ENCODE assay signal across 8 cellular contexts in genomic region chr2:160367887-160368286, GRCh38.
A peak's percentile ranks its signal among the peaks of the same experiment; 100 is the strongest.
DNase-seq lines count a peak whose midpoint lies in the region; ATAC-seq and FAIRE-seq lines count a peak whose summit lies in the region.

No MANE protein-coding gene starts in this region.

- CTCF ChIA-PET in CD4-positive, alpha-beta memory T cell (lab: Charles Lee; ENCODE audit: partially characterized antibody): interaction anchor here (1.3 kb wide), 1 partner anchor 13 kb away, joined by 3 read pairs; no protein-coding TSS in a partner anchor
- CTCF ChIA-PET in activated CD8-positive, alpha-beta T cell treated with anti-CD3 and anti-CD28 coated beads, Interleukin-2, amount 10 ng/mL, durations not matched to agents 7 days and 5 days (lab: Charles Lee): no interaction called here

- H3K4me3 Mint-ChIP-seq in CD4-positive, alpha-beta memory T cell: peak overlapping the region in 7 of 8 donors; percentile 23 to 82 (median 54)
- no peak overlapping the region for H3K4me3 Mint-ChIP-seq in activated CD8-positive, alpha-beta T cell treated with anti-CD3 and anti-CD28 coated beads, Interleukin-2, amount 10 ng/mL, durations not matched to agents 7 days and 5 days

- no peak overlapping the region for H3K4me3 ChIP-seq in CD4-positive, alpha-beta memory T cell (ENCODE audit: low read length in 2 of 2)

- ATAC-seq in HG03469 (IDR thresholded peaks at IDR 0.05; ENCODE audit: unreplicated experiment): peak; percentile 78
- ATAC-seq in activated CD8-positive, alpha-beta T cell treated with anti-CD3 and anti-CD28 coated beads, Interleukin-2, amount 10 ng/mL, durations not matched to agents 7 days and 5 days: peak; percentile 75
- no peak for ATAC-seq in HG03095 (IDR thresholded peaks at IDR 0.05; ENCODE audit: unreplicated experiment)

- H3K27ac ChIP-seq in CD4-positive, alpha-beta memory T cell (ENCODE audit: low read depth, low read length): no peak overlapping the region

- no peaks in the 10 kb centered on the region for H3K9me3 Mint-ChIP-seq in CD4-positive, alpha-beta memory T cell
- no peaks in the 10 kb centered on the region for H3K9me3 Mint-ChIP-seq in activated CD8-positive, alpha-beta T cell treated with anti-CD3 and anti-CD28 coated beads, Interleukin-2, amount 10 ng/mL, durations not matched to agents 7 days and 5 days (ENCODE audit: insufficient read depth)

- DNase-seq in CD4-positive, alpha-beta memory T cell: no peak
- peak; percentile 30 for DNase-seq in activated CD8-positive, alpha-beta T cell treated with anti-CD3 and anti-CD28 coated beads, Interleukin-2, amount 10 ng/mL, durations not matched to agents 7 days and 5 days
- peak; percentile 93 for DNase-seq in kidney tubule cell (ENCODE audit: low spot score)
- peak; percentile 72 for DNase-seq in urothelium cell line (ENCODE audit: low spot score)
- DNase-seq in NCI-H146 (lab: John Stamatoyannopoulos, UW): no peak
- no peak for DNase-seq in posterior cingulate gyrus

- peak overlapping the region in 6 of 7 donors; percentile 23 to 89 (median 63) for H3K27ac Mint-ChIP-seq in CD4-positive, alpha-beta memory T cell
- H3K27ac Mint-ChIP-seq in activated CD8-positive, alpha-beta T cell treated with anti-CD3 and anti-CD28 coated beads, Interleukin-2, amount 10 ng/mL, durations not matched to agents 7 days and 5 days: peak overlapping the region; percentile 53

- no peaks in the 10 kb centered on the region for H3K9me3 ChIP-seq in CD4-positive, alpha-beta memory T cell (ENCODE audit: control insufficient read depth in 1 of 2, low read length in 2 of 2)

- POLR2A ChIA-PET in CD4-positive, alpha-beta memory T cell (lab: Charles Lee; ENCODE audit: partially characterized antibody): no interaction called here
- POLR2A ChIA-PET in activated CD8-positive, alpha-beta T cell treated with anti-CD3 and anti-CD28 coated beads, Interleukin-2, amount 10 ng/mL, durations not matched to agents 7 days and 5 days (lab: Charles Lee): no interaction called here

- intact Hi-C loops in CD4-positive, alpha-beta memory T cell (cut with micrococcal nuclease): loop anchor here (2.0 kb wide), 1 partner anchor 15 kb away; no protein-coding TSS in a partner anchor
- intact Hi-C loops in posterior cingulate gyrus (cut with DNase I): no loop called here

- no peaks in the 10 kb centered on the region for H3K27me3 Mint-ChIP-seq in CD4-positive, alpha-beta memory T cell
- no peaks in the 10 kb centered on the region for H3K27me3 Mint-ChIP-seq in activated CD8-positive, alpha-beta T cell treated with anti-CD3 and anti-CD28 coated beads, Interleukin-2, amount 10 ng/mL, durations not matched to agents 7 days and 5 days (ENCODE audit: low read depth)

- peaks cover 54% of the 10 kb centered on the region for H3K4me1 ChIP-seq in CD4-positive, alpha-beta memory T cell (ENCODE audit: insufficient read depth, low read length)

- no peaks in the 10 kb centered on the region for H3K27me3 ChIP-seq in CD4-positive, alpha-beta memory T cell (ENCODE audit: insufficient read depth, low read length)

- H3K36me3 ChIP-seq in CD4-positive, alpha-beta memory T cell (ENCODE audit: insufficient read depth, low read length): no peaks in the 10 kb centered on the region

- no peak for FAIRE-seq in urothelium cell line (lab: Jason Lieb, UNC)

- H3K36me3 Mint-ChIP-seq in CD4-positive, alpha-beta memory T cell: peaks cover 24 to 41% of the 10 kb centered on the region in 2 donors
- H3K36me3 Mint-ChIP-seq in activated CD8-positive, alpha-beta T cell treated with anti-CD3 and anti-CD28 coated beads, Interleukin-2, amount 10 ng/mL, durations not matched to agents 7 days and 5 days (ENCODE audit: low read depth): peaks cover 41% of the 10 kb centered on the region

- H3K4me1 Mint-ChIP-seq in CD4-positive, alpha-beta memory T cell: peaks cover 62 to 93% (median 73%) of the 10 kb centered on the region in 4 donors
- peaks cover 54% of the 10 kb centered on the region for H3K4me1 Mint-ChIP-seq in activated CD8-positive, alpha-beta T cell treated with anti-CD3 and anti-CD28 coated beads, Interleukin-2, amount 10 ng/mL, durations not matched to agents 7 days and 5 days (ENCODE audit: low read depth)

Comparison
In these comparisons a context has a peak if more than half of its experiments do, and no peak if none do; other contexts are left out.
1. DNase-seq: peak in activated CD8-positive, alpha-beta T cell treated with anti-CD3 and anti-CD28 coated beads, Interleukin-2, amount 10 ng/mL, durations not matched to agents 7 days and 5 days (single experiment), kidney tubule cell (single experiment) and urothelium cell line (single experiment); none in CD4-positive, alpha-beta memory T cell (0 of 5), NCI-H146 (single experiment) and posterior cingulate gyrus (0 of 10).